In genomic region chr11:76276046-76276772, GRCh38 we compare ENCODE assay signal across 20 cellular contexts.
"Had no signal": no experiment of that assay in that cellular context is flagged by ENCODE, and none has a peak within 500 bp of the region (broad histone marks: within the 10 kb centered on the region; RNA-seq: fewer than 3 reads in every experiment).

No MANE protein-coding gene starts in this region.

- ATAC-seq: left cardiac atrium; left ventricle myocardium superior; naive thymus-derived CD4-positive, alpha-beta T cell had no signal

- H3K36me3 ChIP-seq: colonic mucosa, neutrophil, tibial artery, upper lobe of left lung, vagina had no signal

- H3K4me2 ChIP-seq: hepatocyte, smooth muscle cell had no signal

- H3K27ac ChIP-seq: colonic mucosa, hepatocyte, neutrophil, tibial artery, upper lobe of left lung, vagina had no signal

- H3K4me3 ChIP-seq: colonic mucosa, hepatocyte, smooth muscle cell, tibial artery, upper lobe of left lung, vagina had no signal

- DNase-seq: colonic mucosa; effector CD4-positive, alpha-beta T cell; endodermal cell; erythroblast; foreskin melanocyte; head of caudate nucleus; kidney; left cardiac atrium; left ventricle myocardium superior; mammary epithelial cell; naive thymus-derived CD4-positive, alpha-beta T cell; stimulated activated CD4-positive, alpha-beta T cell treated with anti-CD3 and anti-CD28 coated beads, Interleukin-2, amount 100 ng/mL, for 48 hours; stimulated activated naive CD4-positive, alpha-beta T cell treated with Interleukin-2 at 50 U/mL for 16 hours; tibial artery; upper lobe of left lung had no signal

- H3K4me1 ChIP-seq: colonic mucosa, tibial artery, upper lobe of left lung, vagina had no signal

- H3K27me3 ChIP-seq: colonic mucosa, hepatocyte, neutrophil, tibial artery, upper lobe of left lung, vagina had no signal

- FAIRE-seq: endothelial cell of umbilical vein, kidney had no signal

- H3K9me3 ChIP-seq: colonic mucosa, neutrophil, upper lobe of left lung, vagina had no signal
